In the genomic region with DNA sequence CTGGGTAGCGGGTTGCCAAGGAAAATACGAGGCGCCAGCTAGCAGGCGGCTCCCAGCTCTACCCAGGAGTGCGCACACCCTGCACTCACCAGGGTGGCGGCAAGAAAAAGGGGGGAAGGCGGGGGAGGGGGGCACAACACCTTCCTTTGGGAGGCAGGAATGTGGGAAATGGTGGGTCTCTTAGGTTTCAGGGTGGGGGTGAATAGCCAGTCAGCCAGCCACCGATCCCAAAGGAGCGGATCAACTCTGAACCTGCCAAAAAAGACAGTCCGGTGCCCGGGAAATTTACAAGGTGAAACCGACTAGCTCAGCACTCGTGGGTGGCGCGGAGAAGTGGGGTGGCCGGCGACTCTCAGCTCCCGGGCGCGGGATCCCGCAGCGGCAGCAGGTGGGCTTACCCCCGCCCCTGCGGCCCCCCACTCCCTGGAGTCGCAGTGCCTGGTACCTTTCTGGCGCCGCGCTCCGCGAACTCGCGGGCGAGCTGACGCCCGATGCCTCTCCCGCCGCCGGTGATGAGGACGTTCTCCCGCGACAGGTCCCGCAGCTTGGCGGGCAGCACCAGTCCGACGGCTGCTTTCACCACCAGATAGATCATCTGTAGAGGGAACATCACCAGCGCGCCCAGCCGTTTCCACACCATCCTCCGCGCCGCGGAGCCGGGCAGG, we compare ENCODE assay signal across 8 cellular contexts. TPM values are rescaled to one million over a fixed set of nuclear protein-coding genes. Genes with fewer than 3 reads are reported as not detected.
DNase-seq lines count a peak whose midpoint lies in the region; ATAC-seq and TF ChIP-seq lines count a peak whose summit lies in the region.

No MANE protein-coding gene starts in this region.

- H3K4me3 Mint-ChIP-seq in activated CD4-positive, alpha-beta memory T cell treated with anti-CD3 and anti-CD28 coated beads for 36 hours = peak overlapping the region; percentile 95
- H3K4me3 Mint-ChIP-seq in nephron progenitor cell = peak overlapping the region; percentile 96

- TF ChIP-seq CTCF in nephron progenitor cell (IDR thresholded peaks at IDR 0.05) = no peak

- peak overlapping the region; percentile 92 for H3K27ac Mint-ChIP-seq in activated CD4-positive, alpha-beta memory T cell treated with anti-CD3 and anti-CD28 coated beads for 36 hours
- peak overlapping the region; percentile 87 for H3K27ac Mint-ChIP-seq in nephron progenitor cell

- DNase-seq in NCI-H82 (lab: John Stamatoyannopoulos, UW) (peak; percentile 33), NCI-H82 treated with DMSO at 0.1 percent for 48 hours (lab: John Stamatoyannopoulos, UW; ENCODE audit: unreplicated experiment) (no peak), epithelial cell of prostate (ENCODE audit: low read depth, low spot score) (no peak), nephron progenitor cell (peak; percentile 56), left lobe of liver (ENCODE audit: low spot score) (no peak), sciatic nerve (ENCODE audit: low spot score) (no peak), NCI-H446 (lab: John Stamatoyannopoulos, UW) (no peak)
- DNase-seq in activated CD4-positive, alpha-beta memory T cell treated with anti-CD3 and anti-CD28 coated beads for 36 hours = peak; percentile 60

- no peaks in the 10 kb centered on the region for H3K27me3 Mint-ChIP-seq in activated CD4-positive, alpha-beta memory T cell treated with anti-CD3 and anti-CD28 coated beads for 36 hours
- peaks cover 8% of the 10 kb centered on the region for H3K27me3 Mint-ChIP-seq in nephron progenitor cell (ENCODE audit: low read depth, poor library complexity)

- no peak for ATAC-seq in left lobe of liver
- ATAC-seq in sciatic nerve = no peak

- H3K36me3 Mint-ChIP-seq in activated CD4-positive, alpha-beta memory T cell treated with anti-CD3 and anti-CD28 coated beads for 36 hours = peaks cover 14% of the 10 kb centered on the region
- H3K36me3 Mint-ChIP-seq in nephron progenitor cell (ENCODE audit: low read depth) = peaks cover 15% of the 10 kb centered on the region

- no peaks in the 10 kb centered on the region for H3K9me3 Mint-ChIP-seq in activated CD4-positive, alpha-beta memory T cell treated with anti-CD3 and anti-CD28 coated beads for 36 hours
- H3K9me3 Mint-ChIP-seq in nephron progenitor cell = no peaks in the 10 kb centered on the region

- POLR2A ChIA-PET in activated CD4-positive, alpha-beta memory T cell treated with anti-CD3 and anti-CD28 coated beads for 36 hours (lab: Charles Lee) = interaction anchor here (0.6 to 4.7 kb wide), 13 partner anchors 9 to 528 kb away, joined by 3 to 26 read pairs (median 4); no protein-coding TSS in a partner anchor

- intact Hi-C loops in activated CD4-positive, alpha-beta memory T cell treated with anti-CD3 and anti-CD28 coated beads for 36 hours (cut with micrococcal nuclease) = loop anchor here (5.0 to 10.0 kb wide), 2 partner anchors 320 to 492 kb away; no protein-coding TSS in a partner anchor
- intact Hi-C loops in sciatic nerve (cut with DNase I) = loop anchor here (10.0 kb wide), 1 partner anchor 162 kb away; no protein-coding TSS in a partner anchor

- peak overlapping the region; percentile 97 for H3K27ac ChIP-seq in epithelial cell of prostate

- H3K4me1 Mint-ChIP-seq in activated CD4-positive, alpha-beta memory T cell treated with anti-CD3 and anti-CD28 coated beads for 36 hours (ENCODE audit: low read depth) = peaks cover 61% of the 10 kb centered on the region
- peaks cover 82% of the 10 kb centered on the region for H3K4me1 Mint-ChIP-seq in nephron progenitor cell

- CTCF ChIA-PET in activated CD4-positive, alpha-beta memory T cell treated with anti-CD3 and anti-CD28 coated beads for 36 hours (lab: Charles Lee) = interaction anchor here (0.9 to 4.5 kb wide), 9 partner anchors 13 to 497 kb away, joined by 3 to 25 read pairs (median 5); no protein-coding TSS in a partner anchor

RNA-seq across cellular contexts. Expression of a gene that starts 1.2 kb away (rescaled TPM):
- total RNA-seq in activated CD4-positive, alpha-beta memory T cell treated with anti-CD3 and anti-CD28 coated beads for 36 hours = 10 to 100 TPM; 57.6 to 58.8 TPM
- total RNA-seq in left lobe of liver (175 TPM), sciatic nerve (271 TPM)

RNA-seq across cellular contexts. Expression of a gene that starts 27.0 kb away (rescaled TPM):
- total RNA-seq in activated CD4-positive, alpha-beta memory T cell treated with anti-CD3 and anti-CD28 coated beads for 36 hours = not detected
- total RNA-seq in left lobe of liver (not detected), sciatic nerve (not detected)

Comparison
In these comparisons a context has a peak if more than half of its experiments do, and no peak if none do; other contexts are left out.
1. DNase-seq: peak in NCI-H82 (single experiment), activated CD4-positive, alpha-beta memory T cell treated with anti-CD3 and anti-CD28 coated beads for 36 hours (single experiment) and nephron progenitor cell (single experiment); none in NCI-H82 treated with DMSO at 0.1 percent for 48 hours (single experiment), epithelial cell of prostate (single experiment), left lobe of liver (single experiment), sciatic nerve (single experiment) and NCI-H446 (0 of 2).